In genomic region chr4:4415806-4416805, GRCh38 we compare ENCODE assay signal across 1 cellular context.
TF ChIP-seq lines count a peak whose summit lies in the region.

No MANE protein-coding gene starts in this region.

TF ChIP-seq in IMR-90, 13 proteins besides CTCF, POLR2A, EP300 and RAD21 (continued from another document):
- TF ChIP-seq FOS (IDR thresholded peaks at IDR 0.05; ENCODE audit: low read depth, low read length) (no peak), MAFK (IDR thresholded peaks at IDR 0.05; ENCODE audit: low read depth, low read length) (no peak), CEBPB (IDR thresholded peaks at IDR 0.05; ENCODE audit: low read depth, low read length) (no peak), MXI1 (IDR thresholded peaks at IDR 0.05; ENCODE audit: borderline replicate concordance, low read depth, low read length) (no peak), BHLHE40 (IDR thresholded peaks at IDR 0.05; ENCODE audit: low read depth, low read length) (no peak), MAZ (IDR thresholded peaks at IDR 0.05; ENCODE audit: borderline replicate concordance, low read depth, low read length) (no peak), RCOR1 (IDR thresholded peaks at IDR 0.05; ENCODE audit: insufficient replicate concordance, low read length) (no peak), USF2 (IDR thresholded peaks at IDR 0.05; ENCODE audit: low read depth, low read length) (no peak)
